Comparison of ENCODE assay signal across 8 cellular contexts in the genomic region with DNA sequence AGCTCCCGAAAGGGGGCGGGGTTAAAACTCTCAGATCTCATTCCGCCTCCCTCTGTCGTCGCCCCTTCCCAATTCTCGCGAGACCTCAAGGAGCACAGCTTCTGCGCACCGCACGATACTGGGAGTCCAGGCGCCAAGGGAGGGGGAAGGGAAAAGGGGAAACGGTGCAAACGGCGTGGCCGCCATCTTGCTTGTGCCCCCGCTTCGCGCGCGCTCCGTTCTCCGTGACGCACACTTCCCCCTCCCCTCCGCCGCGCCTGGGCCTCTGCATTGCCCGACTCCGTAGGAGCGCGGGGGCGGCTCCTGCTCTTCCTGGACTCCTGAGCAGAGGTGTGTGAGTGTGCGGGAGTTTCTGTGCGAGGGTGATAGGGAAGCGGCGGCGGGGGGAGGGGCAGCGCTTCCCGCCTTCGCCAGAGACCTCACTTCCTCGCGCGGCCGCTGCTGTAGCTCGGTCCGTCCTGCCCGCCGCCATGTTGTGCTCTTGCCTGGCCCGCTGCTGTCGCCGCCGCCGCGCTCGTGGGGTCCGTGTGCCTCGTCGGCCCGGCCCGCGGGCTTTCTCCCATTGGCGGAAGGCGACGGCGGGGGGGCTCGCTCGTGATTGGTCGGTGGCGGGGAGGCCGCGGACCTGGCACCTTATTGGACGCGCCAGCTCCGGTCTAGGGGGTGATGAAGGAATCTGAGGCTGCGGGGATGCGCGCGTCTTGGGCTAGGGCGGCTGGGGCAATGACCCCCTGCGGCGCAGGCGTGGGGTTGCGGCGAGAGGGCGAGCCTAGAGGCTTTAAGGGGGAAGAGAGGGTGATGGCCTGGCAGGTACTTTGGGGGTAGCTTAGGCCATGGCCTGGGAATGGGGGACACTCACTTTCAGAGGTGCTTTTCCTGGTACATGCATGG. TPM values are rescaled to one million over a fixed set of nuclear protein-coding genes. Genes with fewer than 3 reads are reported as not detected.
A peak's percentile ranks its signal among the peaks of the same experiment; 100 is the strongest.
DNase-seq lines count a peak whose midpoint lies in the region; ATAC-seq and TF ChIP-seq lines count a peak whose summit lies in the region.

A gene (plus strand): TSS at position 167 of the 891 bp plus-strand sequence. CDS start 47,140 bp downstream, outside the sequence.

- H3K9me3 ChIP-seq in CD4-positive, alpha-beta memory T cell (ENCODE audit: control insufficient read depth in 1 of 2, low read length in 2 of 2): no peaks in the 10 kb centered on the region
- no peaks in the 10 kb centered on the region for H3K9me3 ChIP-seq in lung (ENCODE audit: control insufficient read depth in 2 of 2, insufficient read depth in 1 of 2, low read length in 1 of 2)

- H3K9me3 Mint-ChIP-seq in CD4-positive, alpha-beta memory T cell: no peaks in the 10 kb centered on the region

- CTCF ChIA-PET in CD4-positive, alpha-beta memory T cell (lab: Charles Lee; ENCODE audit: partially characterized antibody): interaction anchor here (0.6 to 4.5 kb wide), 10 partner anchors 9 to 261 kb away, joined by 3 to 27 read pairs (median 4); a partner anchor contains a TSS

- H3K4me3 ChIP-seq in CD4-positive, alpha-beta memory T cell (ENCODE audit: low read length in 2 of 2): peak within 1 kb of the TSS; percentile 74 to 86
- peak within 1 kb of the TSS; percentile 74 for H3K4me3 ChIP-seq in lung

- no peaks in the 10 kb centered on the region for H3K27me3 ChIP-seq in CD4-positive, alpha-beta memory T cell (ENCODE audit: insufficient read depth, low read length)
- H3K27me3 ChIP-seq in lung (ENCODE audit: control insufficient read depth, insufficient read depth): no peaks in the 10 kb centered on the region

- H3K4me1 Mint-ChIP-seq in CD4-positive, alpha-beta memory T cell: peaks cover 51 to 69% (median 58%) of the 10 kb centered on the region in 4 donors

- peaks cover 8 to 29% of the 10 kb centered on the region in 2 donors for H3K36me3 Mint-ChIP-seq in CD4-positive, alpha-beta memory T cell

- H3K36me3 ChIP-seq in CD4-positive, alpha-beta memory T cell (ENCODE audit: insufficient read depth, low read length): no peaks in the 10 kb centered on the region
- H3K36me3 ChIP-seq in lung (ENCODE audit: control insufficient read depth in 2 of 2, insufficient read depth in 2 of 2, low read length in 2 of 2): no peaks in the 10 kb centered on the region

- 0% methylated on average over 74 to 84 of the region's 84 CpGs for WGBS in lung, 2 donors

- no peak for TF ChIP-seq CTCF in lung (IDR thresholded peaks at IDR 0.05; ENCODE audit: control extremely low read depth, extremely low read depth)

- peak; percentile 93 to 97 (median 96) for DNase-seq in CD4-positive, alpha-beta memory T cell
- DNase-seq in HS-27A (ENCODE audit: low read depth) (peak; percentile 99), NK-92 (lab: John Stamatoyannopoulos, UW; ENCODE audit: unreplicated experiment) (peak; percentile 71), lung (ENCODE audit: low spot score) (peak; percentile 99)
- peak; percentile 86 to 87 for DNase-seq in activated CD8-positive, alpha-beta memory T cell treated with anti-CD3 and anti-CD28 coated beads for 1 hour (ENCODE audit: extremely low read depth in 1 of 2, low read depth in 1 of 2)
- DNase-seq in effector CD4-positive, alpha-beta T cell: peak; percentile 93
- DNase-seq in stimulated activated CD4-positive, alpha-beta T cell treated with anti-CD3 and anti-CD28 coated beads, TNF-alpha, amount 100 ng/mL, for 4 hours (ENCODE audit: low read depth in 3 of 3): peak; percentile 86 to 91 (median 90)

- peak within 1 kb of the TSS; percentile 89 to 97 (median 94) for H3K4me3 Mint-ChIP-seq in CD4-positive, alpha-beta memory T cell

- POLR2A ChIA-PET in CD4-positive, alpha-beta memory T cell (lab: Charles Lee; ENCODE audit: partially characterized antibody): interaction anchor here (0.6 to 7.8 kb wide), 40 partner anchors 9 to 670 kb away, joined by 3 to 137 read pairs (median 5); a partner anchor contains a TSS

- H3K4me1 ChIP-seq in CD4-positive, alpha-beta memory T cell (ENCODE audit: insufficient read depth, low read length): peaks cover 60% of the 10 kb centered on the region
- H3K4me1 ChIP-seq in lung (ENCODE audit: control insufficient read depth in 2 of 2, insufficient read depth in 2 of 2, low read length in 2 of 2): peaks cover 2 to 7% of the 10 kb centered on the region in 2 donors

- peak; percentile 74 for ATAC-seq in GM19463 (IDR thresholded peaks at IDR 0.05; ENCODE audit: unreplicated experiment)
- ATAC-seq in lung (ENCODE audit: insufficient read depth, low FRiP score): peak; percentile 94

- H3K27ac Mint-ChIP-seq in CD4-positive, alpha-beta memory T cell: peak within 1 kb of the TSS; percentile 94 to 98 (median 96)

- intact Hi-C loops in CD4-positive, alpha-beta memory T cell (cut with micrococcal nuclease): loop anchor here (1.0 kb wide), 3 partner anchors 18 to 111 kb away; a partner anchor contains a TSS

- no peaks in the 10 kb centered on the region for H3K27me3 Mint-ChIP-seq in CD4-positive, alpha-beta memory T cell

- peak within 1 kb of the TSS; percentile 98 for H3K27ac ChIP-seq in CD4-positive, alpha-beta memory T cell (ENCODE audit: low read depth, low read length)
- H3K27ac ChIP-seq in lung (ENCODE audit: low read depth in 1 of 2, low read length in 1 of 2): peak within 1 kb of the TSS; percentile 95 to 99

RNA-seq across cellular contexts. Expression of the gene that starts here (rescaled TPM):
- total RNA-seq in CD4-positive, alpha-beta memory T cell: 10 to 100 TPM; 70.4 to 73.6 TPM
- polyA plus RNA-seq in CD4-positive, alpha-beta memory T cell: 10 to 100 TPM; 47.7 to 67.2 TPM
- total RNA-seq in lung: 10 to 100 TPM; 56.1 to 69.5 TPM
- polyA plus RNA-seq in lung: 10 to 100 TPM; 28.6 to 44.5 TPM

Comparison
In these comparisons a context has a peak if more than half of its experiments do, and no peak if none do; other contexts are left out.
1. Peak in every context shown above with its lines: DNase-seq, ATAC-seq, H3K4me3 ChIP-seq and H3K27ac ChIP-seq.